Comparison of ENCODE assay signal across 2 cellular contexts in the genomic region with DNA sequence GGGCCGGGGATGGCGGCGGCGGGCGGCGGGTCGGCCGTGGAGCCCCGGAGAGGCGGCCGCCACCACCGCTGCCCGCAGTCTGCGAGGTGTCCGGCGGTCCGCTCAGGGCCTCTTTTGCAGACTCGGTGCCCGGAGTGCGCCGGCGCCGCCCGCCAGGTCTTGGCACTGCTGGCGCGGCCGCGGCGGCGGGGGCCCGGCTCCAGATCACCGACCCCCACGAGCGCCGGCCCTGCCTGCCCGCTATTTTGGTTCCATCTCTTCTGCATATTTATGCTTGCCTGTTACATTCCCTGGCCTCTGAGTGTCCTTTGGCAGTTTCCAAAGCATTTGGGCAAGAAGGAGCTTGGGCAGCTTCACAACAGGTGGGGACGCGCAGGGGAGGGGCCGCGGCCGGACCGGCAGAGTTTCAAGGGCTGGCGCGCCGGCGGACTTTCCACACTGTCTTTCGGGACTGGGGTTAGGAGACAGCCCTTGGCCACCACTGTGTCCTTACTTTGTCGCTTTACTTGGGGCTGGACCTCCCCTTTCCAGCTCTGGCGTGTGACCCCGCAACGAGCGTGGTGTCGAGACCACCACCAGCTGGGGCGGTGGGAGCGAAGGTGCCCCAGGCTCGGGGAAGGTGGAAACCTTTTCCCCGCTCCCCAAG.
TF ChIP-seq lines count a peak whose summit lies in the region.

No MANE protein-coding gene starts in this region.

TF ChIP-seq in GM12891, 5 proteins besides CTCF, POLR2A, EP300 and RAD21 (continued from another document):
- TF ChIP-seq PAX5 (IDR thresholded peaks at IDR 0.05; ENCODE audit: insufficient read depth, low read length, severe bottlenecking) = no peak
- no peak for TF ChIP-seq SPI1 (IDR thresholded peaks at IDR 0.05; ENCODE audit: low read depth, low read length)

TF ChIP-seq in HEK293, 187 proteins besides CTCF, POLR2A, EP300 and RAD21:
- TF ChIP-seq, protein P1, sequence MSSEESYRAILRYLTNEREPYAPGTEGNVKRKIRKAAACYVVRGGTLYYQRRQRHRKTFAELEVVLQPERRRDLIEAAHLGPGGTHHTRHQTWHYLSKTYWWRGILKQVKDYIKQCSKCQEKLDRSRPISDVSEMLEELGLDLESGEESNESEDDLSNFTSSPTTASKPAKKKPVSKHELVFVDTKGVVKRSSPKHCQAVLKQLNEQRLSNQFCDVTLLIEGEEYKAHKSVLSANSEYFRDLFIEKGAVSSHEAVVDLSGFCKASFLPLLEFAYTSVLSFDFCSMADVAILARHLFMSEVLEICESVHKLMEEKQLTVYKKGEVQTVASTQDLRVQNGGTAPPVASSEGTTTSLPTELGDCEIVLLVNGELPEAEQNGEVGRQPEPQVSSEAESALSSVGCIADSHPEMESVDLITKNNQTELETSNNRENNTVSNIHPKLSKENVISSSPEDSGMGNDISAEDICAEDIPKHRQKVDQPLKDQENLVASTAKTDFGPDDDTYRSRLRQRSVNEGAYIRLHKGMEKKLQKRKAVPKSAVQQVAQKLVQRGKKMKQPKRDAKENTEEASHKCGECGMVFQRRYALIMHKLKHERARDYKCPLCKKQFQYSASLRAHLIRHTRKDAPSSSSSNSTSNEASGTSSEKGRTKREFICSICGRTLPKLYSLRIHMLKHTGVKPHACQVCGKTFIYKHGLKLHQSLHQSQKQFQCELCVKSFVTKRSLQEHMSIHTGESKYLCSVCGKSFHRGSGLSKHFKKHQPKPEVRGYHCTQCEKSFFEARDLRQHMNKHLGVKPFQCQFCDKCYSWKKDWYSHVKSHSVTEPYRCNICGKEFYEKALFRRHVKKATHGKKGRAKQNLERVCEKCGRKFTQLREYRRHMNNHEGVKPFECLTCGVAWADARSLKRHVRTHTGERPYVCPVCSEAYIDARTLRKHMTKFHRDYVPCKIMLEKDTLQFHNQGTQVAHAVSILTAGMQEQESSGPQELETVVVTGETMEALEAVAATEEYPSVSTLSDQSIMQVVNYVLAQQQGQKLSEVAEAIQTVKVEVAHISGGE (tag by site-specific recombination; conservative IDR thresholded peaks at IDR 0.05; ENCODE audit: low read depth) = 0 out of 2 replicates have a peak, but pooled peaks have one; percentile 10
- TF ChIP-seq, protein P2, sequence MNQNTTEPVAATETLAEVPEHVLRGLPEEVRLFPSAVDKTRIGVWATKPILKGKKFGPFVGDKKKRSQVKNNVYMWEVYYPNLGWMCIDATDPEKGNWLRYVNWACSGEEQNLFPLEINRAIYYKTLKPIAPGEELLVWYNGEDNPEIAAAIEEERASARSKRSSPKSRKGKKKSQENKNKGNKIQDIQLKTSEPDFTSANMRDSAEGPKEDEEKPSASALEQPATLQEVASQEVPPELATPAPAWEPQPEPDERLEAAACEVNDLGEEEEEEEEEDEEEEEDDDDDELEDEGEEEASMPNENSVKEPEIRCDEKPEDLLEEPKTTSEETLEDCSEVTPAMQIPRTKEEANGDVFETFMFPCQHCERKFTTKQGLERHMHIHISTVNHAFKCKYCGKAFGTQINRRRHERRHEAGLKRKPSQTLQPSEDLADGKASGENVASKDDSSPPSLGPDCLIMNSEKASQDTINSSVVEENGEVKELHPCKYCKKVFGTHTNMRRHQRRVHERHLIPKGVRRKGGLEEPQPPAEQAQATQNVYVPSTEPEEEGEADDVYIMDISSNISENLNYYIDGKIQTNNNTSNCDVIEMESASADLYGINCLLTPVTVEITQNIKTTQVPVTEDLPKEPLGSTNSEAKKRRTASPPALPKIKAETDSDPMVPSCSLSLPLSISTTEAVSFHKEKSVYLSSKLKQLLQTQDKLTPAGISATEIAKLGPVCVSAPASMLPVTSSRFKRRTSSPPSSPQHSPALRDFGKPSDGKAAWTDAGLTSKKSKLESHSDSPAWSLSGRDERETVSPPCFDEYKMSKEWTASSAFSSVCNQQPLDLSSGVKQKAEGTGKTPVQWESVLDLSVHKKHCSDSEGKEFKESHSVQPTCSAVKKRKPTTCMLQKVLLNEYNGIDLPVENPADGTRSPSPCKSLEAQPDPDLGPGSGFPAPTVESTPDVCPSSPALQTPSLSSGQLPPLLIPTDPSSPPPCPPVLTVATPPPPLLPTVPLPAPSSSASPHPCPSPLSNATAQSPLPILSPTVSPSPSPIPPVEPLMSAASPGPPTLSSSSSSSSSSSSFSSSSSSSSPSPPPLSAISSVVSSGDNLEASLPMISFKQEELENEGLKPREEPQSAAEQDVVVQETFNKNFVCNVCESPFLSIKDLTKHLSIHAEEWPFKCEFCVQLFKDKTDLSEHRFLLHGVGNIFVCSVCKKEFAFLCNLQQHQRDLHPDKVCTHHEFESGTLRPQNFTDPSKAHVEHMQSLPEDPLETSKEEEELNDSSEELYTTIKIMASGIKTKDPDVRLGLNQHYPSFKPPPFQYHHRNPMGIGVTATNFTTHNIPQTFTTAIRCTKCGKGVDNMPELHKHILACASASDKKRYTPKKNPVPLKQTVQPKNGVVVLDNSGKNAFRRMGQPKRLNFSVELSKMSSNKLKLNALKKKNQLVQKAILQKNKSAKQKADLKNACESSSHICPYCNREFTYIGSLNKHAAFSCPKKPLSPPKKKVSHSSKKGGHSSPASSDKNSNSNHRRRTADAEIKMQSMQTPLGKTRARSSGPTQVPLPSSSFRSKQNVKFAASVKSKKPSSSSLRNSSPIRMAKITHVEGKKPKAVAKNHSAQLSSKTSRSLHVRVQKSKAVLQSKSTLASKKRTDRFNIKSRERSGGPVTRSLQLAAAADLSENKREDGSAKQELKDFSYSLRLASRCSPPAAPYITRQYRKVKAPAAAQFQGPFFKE (tag by site-specific recombination; IDR thresholded peaks at IDR 0.05; ENCODE audit: borderline replicate concordance) = no peak
- TF ChIP-seq, protein P3, sequence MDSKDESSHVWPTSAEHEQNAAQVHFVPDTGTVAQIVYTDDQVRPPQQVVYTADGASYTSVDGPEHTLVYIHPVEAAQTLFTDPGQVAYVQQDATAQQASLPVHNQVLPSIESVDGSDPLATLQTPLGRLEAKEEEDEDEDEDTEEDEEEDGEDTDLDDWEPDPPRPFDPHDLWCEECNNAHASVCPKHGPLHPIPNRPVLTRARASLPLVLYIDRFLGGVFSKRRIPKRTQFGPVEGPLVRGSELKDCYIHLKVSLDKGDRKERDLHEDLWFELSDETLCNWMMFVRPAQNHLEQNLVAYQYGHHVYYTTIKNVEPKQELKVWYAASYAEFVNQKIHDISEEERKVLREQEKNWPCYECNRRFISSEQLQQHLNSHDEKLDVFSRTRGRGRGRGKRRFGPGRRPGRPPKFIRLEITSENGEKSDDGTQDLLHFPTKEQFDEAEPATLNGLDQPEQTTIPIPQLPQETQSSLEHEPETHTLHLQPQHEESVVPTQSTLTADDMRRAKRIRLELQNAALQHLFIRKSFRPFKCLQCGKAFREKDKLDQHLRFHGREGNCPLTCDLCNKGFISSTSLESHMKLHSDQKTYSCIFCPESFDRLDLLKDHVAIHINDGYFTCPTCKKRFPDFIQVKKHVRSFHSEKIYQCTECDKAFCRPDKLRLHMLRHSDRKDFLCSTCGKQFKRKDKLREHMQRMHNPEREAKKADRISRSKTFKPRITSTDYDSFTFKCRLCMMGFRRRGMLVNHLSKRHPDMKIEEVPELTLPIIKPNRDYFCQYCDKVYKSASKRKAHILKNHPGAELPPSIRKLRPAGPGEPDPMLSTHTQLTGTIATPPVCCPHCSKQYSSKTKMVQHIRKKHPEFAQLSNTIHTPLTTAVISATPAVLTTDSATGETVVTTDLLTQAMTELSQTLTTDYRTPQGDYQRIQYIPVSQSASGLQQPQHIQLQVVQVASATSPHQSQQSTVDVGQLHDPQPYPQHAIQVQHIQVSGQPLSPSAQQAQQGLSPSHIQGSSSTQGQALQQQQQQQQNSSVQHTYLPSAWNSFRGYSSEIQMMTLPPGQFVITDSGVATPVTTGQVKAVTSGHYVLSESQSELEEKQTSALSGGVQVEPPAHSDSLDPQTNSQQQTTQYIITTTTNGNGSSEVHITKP (tag by site-specific recombination; IDR thresholded peaks at IDR 0.05) = peak; percentile 54
- TF ChIP-seq ZNF501 (tag by site-specific recombination; IDR thresholded peaks at IDR 0.05) (0 out of 2 replicates have a peak, but pooled peaks have one; percentile 21), ZNF549 (tag by site-specific recombination; IDR thresholded peaks at IDR 0.05) (no peak), ZNF341 (tag by site-specific recombination; IDR thresholded peaks at IDR 0.05; ENCODE audit: low read depth) (0 out of 2 replicates have a peak, but pooled peaks have one; percentile 31), GLIS2 (tag by site-specific recombination; IDR thresholded peaks at IDR 0.05) (peak; percentile 84), SCRT1 (tag by site-specific recombination; IDR thresholded peaks at IDR 0.05; ENCODE audit: borderline replicate concordance) (peak; percentile 82), ZFHX2 (tag by site-specific recombination; conservative IDR thresholded peaks at IDR 0.05) (no peak), IKZF3 (tag by site-specific recombination; IDR thresholded peaks at IDR 0.05) (no peak), ZNF335 (tag by site-specific recombination; conservative IDR thresholded peaks at IDR 0.05) (peak; percentile 88), SCRT2 (tag by site-specific recombination; IDR thresholded peaks at IDR 0.05) (peak; percentile 96)
- TF ChIP-seq, protein P4, sequence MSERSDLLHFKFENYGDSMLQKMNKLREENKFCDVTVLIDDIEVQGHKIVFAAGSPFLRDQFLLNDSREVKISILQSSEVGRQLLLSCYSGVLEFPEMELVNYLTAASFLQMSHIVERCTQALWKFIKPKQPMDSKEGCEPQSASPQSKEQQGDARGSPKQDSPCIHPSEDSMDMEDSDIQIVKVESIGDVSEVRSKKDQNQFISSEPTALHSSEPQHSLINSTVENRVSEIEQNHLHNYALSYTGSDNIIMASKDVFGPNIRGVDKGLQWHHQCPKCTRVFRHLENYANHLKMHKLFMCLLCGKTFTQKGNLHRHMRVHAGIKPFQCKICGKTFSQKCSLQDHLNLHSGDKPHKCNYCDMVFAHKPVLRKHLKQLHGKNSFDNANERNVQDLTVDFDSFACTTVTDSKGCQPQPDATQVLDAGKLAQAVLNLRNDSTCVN (tag by site-specific recombination; optimal IDR thresholded peaks at IDR 0.05) = peak; percentile 75
- TF ChIP-seq, protein P5, sequence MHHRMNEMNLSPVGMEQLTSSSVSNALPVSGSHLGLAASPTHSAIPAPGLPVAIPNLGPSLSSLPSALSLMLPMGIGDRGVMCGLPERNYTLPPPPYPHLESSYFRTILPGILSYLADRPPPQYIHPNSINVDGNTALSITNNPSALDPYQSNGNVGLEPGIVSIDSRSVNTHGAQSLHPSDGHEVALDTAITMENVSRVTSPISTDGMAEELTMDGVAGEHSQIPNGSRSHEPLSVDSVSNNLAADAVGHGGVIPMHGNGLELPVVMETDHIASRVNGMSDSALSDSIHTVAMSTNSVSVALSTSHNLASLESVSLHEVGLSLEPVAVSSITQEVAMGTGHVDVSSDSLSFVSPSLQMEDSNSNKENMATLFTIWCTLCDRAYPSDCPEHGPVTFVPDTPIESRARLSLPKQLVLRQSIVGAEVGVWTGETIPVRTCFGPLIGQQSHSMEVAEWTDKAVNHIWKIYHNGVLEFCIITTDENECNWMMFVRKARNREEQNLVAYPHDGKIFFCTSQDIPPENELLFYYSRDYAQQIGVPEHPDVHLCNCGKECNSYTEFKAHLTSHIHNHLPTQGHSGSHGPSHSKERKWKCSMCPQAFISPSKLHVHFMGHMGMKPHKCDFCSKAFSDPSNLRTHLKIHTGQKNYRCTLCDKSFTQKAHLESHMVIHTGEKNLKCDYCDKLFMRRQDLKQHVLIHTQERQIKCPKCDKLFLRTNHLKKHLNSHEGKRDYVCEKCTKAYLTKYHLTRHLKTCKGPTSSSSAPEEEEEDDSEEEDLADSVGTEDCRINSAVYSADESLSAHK (tag by site-specific recombination; IDR thresholded peaks at IDR 0.05) = peak; percentile 41
- TF ChIP-seq, protein P6, sequence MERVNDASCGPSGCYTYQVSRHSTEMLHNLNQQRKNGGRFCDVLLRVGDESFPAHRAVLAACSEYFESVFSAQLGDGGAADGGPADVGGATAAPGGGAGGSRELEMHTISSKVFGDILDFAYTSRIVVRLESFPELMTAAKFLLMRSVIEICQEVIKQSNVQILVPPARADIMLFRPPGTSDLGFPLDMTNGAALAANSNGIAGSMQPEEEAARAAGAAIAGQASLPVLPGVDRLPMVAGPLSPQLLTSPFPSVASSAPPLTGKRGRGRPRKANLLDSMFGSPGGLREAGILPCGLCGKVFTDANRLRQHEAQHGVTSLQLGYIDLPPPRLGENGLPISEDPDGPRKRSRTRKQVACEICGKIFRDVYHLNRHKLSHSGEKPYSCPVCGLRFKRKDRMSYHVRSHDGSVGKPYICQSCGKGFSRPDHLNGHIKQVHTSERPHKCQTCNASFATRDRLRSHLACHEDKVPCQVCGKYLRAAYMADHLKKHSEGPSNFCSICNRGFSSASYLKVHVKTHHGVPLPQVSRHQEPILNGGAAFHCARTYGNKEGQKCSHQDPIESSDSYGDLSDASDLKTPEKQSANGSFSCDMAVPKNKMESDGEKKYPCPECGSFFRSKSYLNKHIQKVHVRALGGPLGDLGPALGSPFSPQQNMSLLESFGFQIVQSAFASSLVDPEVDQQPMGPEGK (tag by site-specific recombination; IDR thresholded peaks at IDR 0.05) = 0 out of 2 replicates have a peak, but pooled peaks have one; percentile 31
TF ChIP-seq in HEK293: peak in this region for 11.
